ENCODE assay signal across 8 cellular contexts in the genomic region with DNA sequence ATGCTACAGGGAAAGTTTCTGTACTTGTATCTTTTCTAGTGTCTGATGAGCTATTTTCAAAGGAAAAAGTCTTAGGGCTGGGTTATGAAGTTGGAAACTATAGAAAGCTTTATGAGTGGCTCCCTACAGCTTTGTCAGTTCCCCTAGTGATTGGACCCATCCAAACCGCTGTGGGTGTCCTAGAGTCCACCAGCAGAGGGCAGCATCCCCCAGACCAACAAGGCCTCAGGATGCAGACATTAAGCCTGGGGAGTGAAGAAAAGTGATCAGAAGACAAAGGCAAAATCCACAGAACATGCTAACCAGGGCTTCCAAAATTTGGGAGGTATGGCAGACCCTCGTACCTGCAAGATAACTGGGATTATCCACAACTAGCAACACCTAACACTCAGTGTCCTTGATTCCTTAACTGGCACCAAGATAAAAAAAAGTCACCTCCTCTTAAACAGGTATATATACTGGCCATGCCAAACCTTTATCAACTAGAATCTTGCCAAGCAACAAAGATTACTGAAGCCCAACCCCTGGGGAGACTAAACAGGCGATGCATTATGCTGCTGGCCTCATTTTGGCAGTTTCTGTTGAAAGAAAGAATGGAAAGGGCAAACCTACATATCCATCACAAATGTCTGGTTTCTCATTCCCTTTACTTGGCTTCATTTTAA.
DNase-seq lines count a peak whose midpoint lies in the region; ATAC-seq and TF ChIP-seq lines count a peak whose summit lies in the region.

No MANE protein-coding gene starts in this region.

- DNase-seq in AG08396 (ENCODE audit: low spot score), result peak; percentile 77
- DNase-seq in GM19240 (ENCODE audit: insufficient read length, low spot score), result peak; percentile 53
- DNase-seq in NCI-H1694 (lab: John Stamatoyannopoulos, UW), result peak; percentile 50
- DNase-seq in UCSD-AML1 (lab: John Stamatoyannopoulos, UW; ENCODE audit: unreplicated experiment), result peak; percentile 77
- DNase-seq in brain microvascular endothelial cell, result peak; percentile 76
- peak; percentile 88 for DNase-seq in iPS-NIHi7 (ENCODE audit: extremely low spot score)
- peak; percentile 26 to 53 for DNase-seq in stimulated activated CD4-positive, alpha-beta T cell treated with anti-CD3 and anti-CD28 coated beads, Interleukin-15, amount 100 ng/mL, for 1 hour (ENCODE audit: low read depth in 1 of 2, low spot score in 1 of 2)

- no peaks in the 10 kb centered on the region for H3K36me3 ChIP-seq in brain microvascular endothelial cell (replicated peaks)

- no peaks in the 10 kb centered on the region for H3K27me3 ChIP-seq in brain microvascular endothelial cell (replicated peaks)

- H3K27ac ChIP-seq in brain microvascular endothelial cell, result no peak overlapping the region

- peak; percentile 97 for TF ChIP-seq CTCF in brain microvascular endothelial cell (IDR thresholded peaks at IDR 0.05; ENCODE audit: low read depth, low read length, missing control alignments)

- ATAC-seq in HG03196 (IDR thresholded peaks at IDR 0.05; ENCODE audit: unreplicated experiment), result no peak

- no peak overlapping the region for H3K4me3 ChIP-seq in brain microvascular endothelial cell (ENCODE audit: low read depth, low read length)

- in situ Hi-C loops in brain microvascular endothelial cell (cut with HindIII; ENCODE audit: low pct_ligation_motif_present, low sequenced_read_pairs), result no loop called here
